Comparison of ENCODE assay signal across 15 cellular contexts in genomic region chr1:208149213-208149612, GRCh38.
"Had no signal": no experiment of that assay in that cellular context is flagged by ENCODE, and none has a peak within 500 bp of the region (broad histone marks: within the 10 kb centered on the region; RNA-seq: fewer than 3 reads in every experiment).

No MANE protein-coding gene starts in this region.

- FAIRE-seq: frontal cortex had no signal

- DNase-seq: activated CD4-positive, alpha-beta T cell treated with anti-CD3 and anti-CD28 coated beads for 4 hours; activated CD4-positive, alpha-beta T cell treated with anti-CD3 and anti-CD28 coated beads, Interleukin-2, amount 50 U/mL, for 48 hours; activated CD4-positive, CD25-positive, alpha-beta regulatory T cell; activated gamma-delta T cell; activated naive CD4-positive, alpha-beta T cell treated with anti-CD3 and anti-CD28 coated beads, Interleukin-2, amount 50 U/mL, for 16 hours; activated naive CD8-positive, alpha-beta T cell treated with anti-CD3 and anti-CD28 coated beads, Interleukin-2, amount 50 U/mL, for 24 hours; effector CD8-positive, alpha-beta T cell; hippocampal formation; spleen; stimulated activated CD4-positive, alpha-beta T cell treated with anti-CD3 and anti-CD28 coated beads, Interleukin-4, amount 100 ng/mL, for 1 hour; stimulated activated naive CD4-positive, alpha-beta T cell; upper lobe of left lung had no signal

- H3K4me3 ChIP-seq: body of pancreas, spleen, testis, upper lobe of left lung had no signal

- H3K9me3 ChIP-seq: body of pancreas, spleen, testis, upper lobe of left lung had no signal

- H3K4me1 ChIP-seq: spleen, testis had no signal

- H3K27ac ChIP-seq: spleen, testis had no signal

- ATAC-seq: activated naive CD8-positive, alpha-beta T cell treated with anti-CD3 and anti-CD28 coated beads, Interleukin-2, amount 50 U/mL, for 24 hours had no signal

- H3K27me3 ChIP-seq: body of pancreas, spleen, testis, upper lobe of left lung had no signal

- H3K36me3 ChIP-seq: spleen had no signal
